In genomic region chr21:46298083-46298412, GRCh38 we compare ENCODE assay signal across 8 cellular contexts. TPM values are rescaled to one million over a fixed set of nuclear protein-coding genes. Genes with fewer than 3 reads are reported as not detected.
DNase-seq lines count a peak whose midpoint lies in the region; ATAC-seq and TF ChIP-seq lines count a peak whose summit lies in the region.

No MANE protein-coding gene starts in this region.

- H3K36me3 Mint-ChIP-seq in activated T-helper 17 cell treated with anti-CD3 and anti-CD28 coated beads, Interleukin-2, amount 50 U/mL, for 72 hours (ENCODE audit: low read depth), result peaks cover 17% of the 10 kb centered on the region

- H3K9me3 ChIP-seq in right atrium auricular region, result no peaks in the 10 kb centered on the region
- H3K9me3 ChIP-seq in skeletal muscle satellite cell (replicated peaks; ENCODE audit: low read length), result no peaks in the 10 kb centered on the region

- H3K27me3 ChIP-seq in right atrium auricular region, result no peaks in the 10 kb centered on the region
- H3K27me3 ChIP-seq in skeletal muscle satellite cell (ENCODE audit: control insufficient read depth, insufficient read depth, low read length), result no peaks in the 10 kb centered on the region

- ATAC-seq in activated T-helper 17 cell treated with anti-CD3 and anti-CD28 coated beads, Interleukin-2, amount 50 U/mL, for 72 hours (replicated peaks), result no peak
- ATAC-seq in HG02759 (IDR thresholded peaks at IDR 0.05; ENCODE audit: unreplicated experiment) (no peak), GM19452 (IDR thresholded peaks at IDR 0.05; ENCODE audit: unreplicated experiment) (no peak)

- peaks cover 0 to 35% of the 10 kb centered on the region in 2 donors for H3K4me1 ChIP-seq in right atrium auricular region
- peaks cover 29% of the 10 kb centered on the region for H3K4me1 ChIP-seq in skeletal muscle satellite cell (ENCODE audit: control insufficient read depth, insufficient read depth, low read length)

- no peak for TF ChIP-seq CTCF in right atrium auricular region (IDR thresholded peaks at IDR 0.05)

- no peaks in the 10 kb centered on the region for H3K27me3 Mint-ChIP-seq in activated T-helper 17 cell treated with anti-CD3 and anti-CD28 coated beads, Interleukin-2, amount 50 U/mL, for 72 hours

- no peaks in the 10 kb centered on the region for H3K36me3 ChIP-seq in right atrium auricular region
- H3K36me3 ChIP-seq in skeletal muscle satellite cell (ENCODE audit: insufficient read depth, low read length), result peaks cover 6% of the 10 kb centered on the region

- H3K27ac Mint-ChIP-seq in activated T-helper 17 cell treated with anti-CD3 and anti-CD28 coated beads, Interleukin-2, amount 50 U/mL, for 72 hours, result no peak overlapping the region

- peak overlapping the region; percentile 35 for H3K9ac ChIP-seq in skeletal muscle satellite cell (ENCODE audit: low read depth, low read length)

- no peaks in the 10 kb centered on the region for H3K9me3 Mint-ChIP-seq in activated T-helper 17 cell treated with anti-CD3 and anti-CD28 coated beads, Interleukin-2, amount 50 U/mL, for 72 hours

- H3K27ac ChIP-seq in right atrium auricular region, result peak overlapping the region; percentile 57 to 63

- peak overlapping the region; percentile 56 for H3K4me3 Mint-ChIP-seq in activated T-helper 17 cell treated with anti-CD3 and anti-CD28 coated beads, Interleukin-2, amount 50 U/mL, for 72 hours

- no peaks in the 10 kb centered on the region for H3K4me1 Mint-ChIP-seq in activated T-helper 17 cell treated with anti-CD3 and anti-CD28 coated beads, Interleukin-2, amount 50 U/mL, for 72 hours

- H3K4me3 ChIP-seq in right atrium auricular region (peak overlapping the region in 1 of 2 donors; percentile 54), skeletal muscle satellite cell (ENCODE audit: low read length) (peak overlapping the region; percentile 39)

- peak; percentile 47 for DNase-seq in DMS 273 (lab: John Stamatoyannopoulos, UW; ENCODE audit: unreplicated experiment)
- no peak for DNase-seq in DMS 273 treated with DMSO at 0.1 percent for 48 hours (lab: John Stamatoyannopoulos, UW)
- DNase-seq in right atrium auricular region (ENCODE audit: low spot score), result no peak
- DNase-seq in NOMO-1 treated with DMSO at 0.1 percent for 48 hours (lab: John Stamatoyannopoulos, UW; ENCODE audit: unreplicated experiment), result no peak

- peak overlapping the region; percentile 85 for H3K4me2 ChIP-seq in skeletal muscle satellite cell (ENCODE audit: low read length)

RNA-seq across cellular contexts. Expression of gene YBEY, which starts 11.9 kb away (rescaled TPM):
- 10 to 100 TPM in 1 of 2 donors, 1 to 10 TPM in 1; 7.0 to 14.8 TPM for total RNA-seq in activated T-helper 17 cell treated with anti-CD3 and anti-CD28 coated beads, Interleukin-2, amount 50 U/mL, for 72 hours
- total RNA-seq in right atrium auricular region, result 10 to 100 TPM; 11.0 to 22.1 TPM
- 17.2 and 19.0 TPM in 2 replicates for total RNA-seq in skeletal muscle satellite cell (2012; rRNA removed)

RNA-seq across cellular contexts. Expression of gene MCM3AP, which starts 12.6 kb away (rescaled TPM):
- 100 to 1,000 TPM; 105 to 118 TPM for total RNA-seq in activated T-helper 17 cell treated with anti-CD3 and anti-CD28 coated beads, Interleukin-2, amount 50 U/mL, for 72 hours
- 10 to 100 TPM; 35.7 to 45.4 TPM for total RNA-seq in right atrium auricular region
- total RNA-seq in skeletal muscle satellite cell (2012; rRNA removed), result 57.8 and 107 TPM in 2 replicates

RNA-seq across cellular contexts. Expression of gene C21orf58, which starts 25.6 kb away (rescaled TPM):
- 10 to 100 TPM; 21.4 to 24.3 TPM for total RNA-seq in activated T-helper 17 cell treated with anti-CD3 and anti-CD28 coated beads, Interleukin-2, amount 50 U/mL, for 72 hours
- under 1 TPM; 0.31 to 0.74 TPM for total RNA-seq in right atrium auricular region
- total RNA-seq in skeletal muscle satellite cell (2012; rRNA removed), result 5.0 and 5.6 TPM in 2 replicates

RNA-seq across cellular contexts. Expression of gene PCNT, which starts 25.9 kb away (rescaled TPM):
- total RNA-seq in activated T-helper 17 cell treated with anti-CD3 and anti-CD28 coated beads, Interleukin-2, amount 50 U/mL, for 72 hours, result 10 to 100 TPM; 44.8 to 70.9 TPM
- total RNA-seq in right atrium auricular region, result 10 to 100 TPM; 31.7 to 40.3 TPM
- total RNA-seq in skeletal muscle satellite cell (2012; rRNA removed), result 16.2 and 21.2 TPM in 2 replicates

Comparison
In these comparisons a context has a peak if more than half of its experiments do, and no peak if none do; other contexts are left out.
1. RNA of gene C21orf58, which starts 25.6 kb away (total RNA-seq): 21.4 to 24.3 TPM in activated T-helper 17 cell treated with anti-CD3 and anti-CD28 coated beads, Interleukin-2, amount 50 U/mL, for 72 hours; 0.31 to 0.74 TPM in right atrium auricular region; every median in the first group is over 10 times any median in the second.